In genomic region chr7:422886-423225, GRCh38 we compare ENCODE assay signal across 20 cellular contexts.
A peak's percentile ranks its signal among the peaks of the same experiment; 100 is the strongest.
DNase-seq lines count a peak whose midpoint lies in the region; ATAC-seq, FAIRE-seq and TF ChIP-seq lines count a peak whose summit lies in the region.
"Had no signal": no experiment of that assay in that cellular context is flagged by ENCODE, and none has a peak within 500 bp of the region (broad histone marks: within the 10 kb centered on the region; RNA-seq: fewer than 3 reads in every experiment).

No MANE protein-coding gene starts in this region.

- H3K36me3 ChIP-seq in BLaER1 (no peaks in the 10 kb centered on the region), kidney (ENCODE audit: control insufficient read depth in 1 of 2, insufficient read depth in 2 of 2, low read length in 2 of 2) (no peaks in the 10 kb centered on the region), osteoblast (ENCODE audit: insufficient read depth, low read length) (no peaks in the 10 kb centered on the region), colonic mucosa (no peaks in the 10 kb centered on the region), ascending aorta (no peaks in the 10 kb centered on the region)
- 0 out of 22 replicates have a peak, but pooled peaks cover 0 to under 1% (median 0%) of the 10 kb centered on the region in 11 experiments for H3K36me3 ChIP-seq in BLaER1 treated with 17β-estradiol and CSF1 and Interleukin-3, amounts not matched to agents 10 nM and 100 nM
- H3K36me3 ChIP-seq: HAP-1 had no signal

- DNase-seq in kidney (peak; percentile 52), osteoblast (ENCODE audit: insufficient read length, low spot score, missing footprints) (peak; percentile 53), islet precursor cell (no peak), colonic mucosa (no peak), ascending aorta (ENCODE audit: low spot score in 2 of 2) (no peak)
- DNase-seq: CD4-positive, alpha-beta T cell; CD8-positive, alpha-beta memory T cell; DMS 273 treated with DMSO at 0.1 percent for 48 hours; DMS79; EL; GDM1; HFFc6 had no signal

- H3K4me3 ChIP-seq in BLaER1 (no peak overlapping the region), kidney (ENCODE audit: low read length in 2 of 2) (no peak overlapping the region), osteoblast (ENCODE audit: insufficient read depth, low read length) (no peak overlapping the region), colonic mucosa (no peak overlapping the region), ascending aorta (no peak overlapping the region)
- no peak overlapping the region for H3K4me3 ChIP-seq in BLaER1 treated with 17β-estradiol and CSF1 and Interleukin-3, amounts not matched to agents 10 nM and 100 nM
- H3K4me3 ChIP-seq: GM12878, GM23338, HAP-1 had no signal

- TF ChIP-seq CTCF in kidney (IDR thresholded peaks at IDR 0.05; ENCODE audit: borderline replicate concordance, extremely low read depth, insufficient read depth) (no peak), osteoblast (IDR thresholded peaks at IDR 0.05; ENCODE audit: extremely low read depth, low read depth, low read length) (no peak), colonic mucosa (IDR thresholded peaks at IDR 0.05) (no peak), ascending aorta (IDR thresholded peaks at IDR 0.05) (no peak)

- FAIRE-seq in kidney (lab: Jason Lieb, UNC), result no peak
- FAIRE-seq: D721Med, GM12878, GM19239 had no signal

- intact Hi-C loops in kidney (cut with DNase I), result no loop called here
- intact Hi-C loops in colonic mucosa (cut with DNase I), result no loop called here
- intact Hi-C loops in ascending aorta (cut with DNase I), result no loop called here

- peak overlapping the region; percentile 91 for H3K4me2 ChIP-seq in BLaER1
- peak overlapping the region in 6 of 11 experiments; percentile 86 to 92 (median 89); a peak in 9 of 22 replicates for H3K4me2 ChIP-seq in BLaER1 treated with 17β-estradiol and CSF1 and Interleukin-3, amounts not matched to agents 10 nM and 100 nM
- H3K4me2 ChIP-seq in osteoblast (ENCODE audit: insufficient read depth, low read length), result no peak overlapping the region
- H3K4me2 ChIP-seq: GM23338 had no signal

- H2AFZ ChIP-seq in osteoblast (ENCODE audit: low read length), result no peak overlapping the region
- H2AFZ ChIP-seq: GM23338 had no signal

- H3K9ac ChIP-seq in BLaER1 (no peak overlapping the region), kidney (ENCODE audit: low read length in 2 of 2) (no peak overlapping the region), colonic mucosa (ENCODE audit: low read depth in 2 of 2, low read length in 2 of 2) (no peak overlapping the region)
- H3K9ac ChIP-seq in BLaER1 treated with 17β-estradiol and CSF1 and Interleukin-3, amounts not matched to agents 10 nM and 100 nM, result no peak overlapping the region

- H3K79me2 ChIP-seq in osteoblast (ENCODE audit: insufficient read depth, low read length), result no peaks in the 10 kb centered on the region

- H3K27ac ChIP-seq in BLaER1 (no peak overlapping the region), kidney (ENCODE audit: low read depth in 2 of 2, low read length in 2 of 2) (no peak overlapping the region), osteoblast (ENCODE audit: low read depth, low read length) (no peak overlapping the region), colonic mucosa (no peak overlapping the region), ascending aorta (no peak overlapping the region)
- no peak overlapping the region for H3K27ac ChIP-seq in BLaER1 treated with 17β-estradiol and CSF1 and Interleukin-3, amounts not matched to agents 10 nM and 100 nM

- H3K4me1 ChIP-seq in BLaER1, result peaks cover 43% of the 10 kb centered on the region
- H3K4me1 ChIP-seq in BLaER1 treated with 17β-estradiol and CSF1 and Interleukin-3, amounts not matched to agents 10 nM and 100 nM, result peaks cover 10 to 48% (median 38%) of the 10 kb centered on the region in 10 experiments
- no peaks in the 10 kb centered on the region for H3K4me1 ChIP-seq in kidney (ENCODE audit: control insufficient read depth in 1 of 2, insufficient read depth in 1 of 2, low read depth in 1 of 2, low read length in 2 of 2)
- H3K4me1 ChIP-seq in osteoblast (ENCODE audit: insufficient read depth, low read length), result no peaks in the 10 kb centered on the region
- no peaks in the 10 kb centered on the region for H3K4me1 ChIP-seq in colonic mucosa
- H3K4me1 ChIP-seq in ascending aorta, result peaks cover 12 to 18% of the 10 kb centered on the region in 2 donors
- H3K4me1 ChIP-seq: HAP-1 had no signal

- H4K20me1 ChIP-seq in BLaER1, result no peaks in the 10 kb centered on the region
- H4K20me1 ChIP-seq in BLaER1 treated with 17β-estradiol and CSF1 and Interleukin-3, amounts not matched to agents 10 nM and 100 nM, result peaks cover 0 to 9% (median 0%) of the 10 kb centered on the region in 11 experiments; a peak in 2 of 22 replicates
- H4K20me1 ChIP-seq in osteoblast (ENCODE audit: insufficient read depth, low read length), result no peaks in the 10 kb centered on the region

- H3K9me3 ChIP-seq in BLaER1, result peaks cover 13% of the 10 kb centered on the region
- peaks cover 9 to 13% (median 12%) of the 10 kb centered on the region in 11 experiments for H3K9me3 ChIP-seq in BLaER1 treated with 17β-estradiol and CSF1 and Interleukin-3, amounts not matched to agents 10 nM and 100 nM (replicated peaks in 1 of 11)
- H3K9me3 ChIP-seq in kidney (ENCODE audit: control insufficient read depth in 1 of 2, low read length in 2 of 2), result peaks cover 3 to 6% of the 10 kb centered on the region in 2 donors
- H3K9me3 ChIP-seq in osteoblast (ENCODE audit: low read depth, low read length), result peaks cover 2% of the 10 kb centered on the region
- H3K9me3 ChIP-seq in colonic mucosa, result no peaks in the 10 kb centered on the region
- no peaks in the 10 kb centered on the region for H3K9me3 ChIP-seq in ascending aorta
- H3K9me3 ChIP-seq: HAP-1 had no signal

- no peak for ATAC-seq in HG03175 (IDR thresholded peaks at IDR 0.05; ENCODE audit: unreplicated experiment)
- ATAC-seq: GM12878, GM23338 had no signal

- no peaks in the 10 kb centered on the region for H3K27me3 ChIP-seq in BLaER1
- H3K27me3 ChIP-seq in BLaER1 treated with 17β-estradiol and CSF1 and Interleukin-3, amounts not matched to agents 10 nM and 100 nM, result no peaks in the 10 kb centered on the region; a peak in 1 of 22 replicates
- peaks cover 15% of the 10 kb centered on the region for H3K27me3 ChIP-seq in osteoblast (ENCODE audit: insufficient read depth, low read length)
- H3K27me3 ChIP-seq in colonic mucosa, result no peaks in the 10 kb centered on the region
- no peaks in the 10 kb centered on the region for H3K27me3 ChIP-seq in ascending aorta

Comparison
In these comparisons a context has a peak if more than half of its experiments do, and no peak if none do; other contexts are left out.
1. DNase-seq: peak in kidney (single experiment) and osteoblast (single experiment); none in islet precursor cell (single experiment), colonic mucosa (single experiment) and ascending aorta (0 of 2).